ENCODE assay signal across 27 cellular contexts in genomic region chr4:122012735-122013134, GRCh38.
A peak's percentile ranks its signal among the peaks of the same experiment; 100 is the strongest.
DNase-seq lines count a peak whose midpoint lies in the region; ATAC-seq, FAIRE-seq and TF ChIP-seq lines count a peak whose summit lies in the region.
"Had no signal": no experiment of that assay in that cellular context is flagged by ENCODE, and none has a peak within 500 bp of the region (broad histone marks: within the 10 kb centered on the region; RNA-seq: fewer than 3 reads in every experiment).

No MANE protein-coding gene starts in this region.

- no peaks in the 10 kb centered on the region for H3K9me3 ChIP-seq in MG63
- H3K9me3 ChIP-seq in hepatocyte (ENCODE audit: low read depth) = no peaks in the 10 kb centered on the region
- no peaks in the 10 kb centered on the region for H3K9me3 ChIP-seq in body of pancreas
- H3K9me3 ChIP-seq: ascending aorta, ovary, right lobe of liver, thoracic aorta had no signal

- intact Hi-C loops in left colon (cut with DNase I, micrococcal nuclease) (no loop called here), body of pancreas (cut with DNase I) (no loop called here)

- H3K27me3 ChIP-seq in MG63 (no peaks in the 10 kb centered on the region), bronchial epithelial cell (ENCODE audit: control insufficient read depth, insufficient read depth, low read length) (no peaks in the 10 kb centered on the region), hepatocyte (no peaks in the 10 kb centered on the region), body of pancreas (no peaks in the 10 kb centered on the region)
- H3K27me3 ChIP-seq: ascending aorta, ovary, right lobe of liver had no signal

- no peak for FAIRE-seq in bronchial epithelial cell (lab: Jason Lieb, UNC)
- FAIRE-seq: GM12878, HTR-8/SVneo, keratinocyte had no signal

- DNase-seq in AG10803 (ENCODE audit: low read depth) (peak; percentile 75), MG63 (peak; percentile 46), bronchial epithelial cell (ENCODE audit: low read depth) (peak; percentile 19), kidney tubule cell (ENCODE audit: low spot score) (peak; percentile 9), left colon (no peak), hepatocyte (ENCODE audit: low spot score) (no peak), body of pancreas (no peak)
- DNase-seq: activated naive CD4-positive, alpha-beta T cell treated with anti-CD3 and anti-CD28 coated beads for 36 hours; activated T-cell treated with anti-CD3 and anti-CD28 coated beads, Interleukin-2, amount 50 U/mL, for 48 hours; CD4-positive, CD25-positive, alpha-beta regulatory T cell; effector memory CD8-positive, alpha-beta T cell; GDM1; H9; hypothalamus; Karpas-422; NCI-H510A; NK-92 treated with Interleukin-12 subunit alpha and Interleukin-12 subunit beta, amount 100 ng/mL, for 24 hours; ovary; right lobe of liver; T-helper 9 cell had no signal

- H3K4me2 ChIP-seq in hepatocyte = no peak overlapping the region

- no peak overlapping the region for H2AFZ ChIP-seq in hepatocyte

- ATAC-seq in left colon = no peak
- no peak for ATAC-seq in body of pancreas
- no peak for ATAC-seq in HG02981 (IDR thresholded peaks at IDR 0.05; ENCODE audit: unreplicated experiment)
- ATAC-seq: effector memory CD8-positive, alpha-beta T cell; GM12878; right lobe of liver; stimulated activated memory B cell treated with anti-CD40 and anti-IgM and Interleukin-4, amounts not matched to agents 10 μg/mL and 1 μg/mL and 100 μg/mL, for 72 hours had no signal

- H3K4me1 ChIP-seq in hepatocyte (ENCODE audit: insufficient read depth) = no peaks in the 10 kb centered on the region
- no peaks in the 10 kb centered on the region for H3K4me1 ChIP-seq in body of pancreas
- H3K4me1 ChIP-seq: ascending aorta, right lobe of liver had no signal

- no peak overlapping the region for H3K4me3 ChIP-seq in AG10803 (ENCODE audit: low read length)
- H3K4me3 ChIP-seq in MG63 = no peak overlapping the region
- no peak overlapping the region for H3K4me3 ChIP-seq in bronchial epithelial cell (ENCODE audit: low read depth, low read length)
- H3K4me3 ChIP-seq in hepatocyte = no peak overlapping the region
- H3K4me3 ChIP-seq in body of pancreas = no peak overlapping the region
- H3K4me3 ChIP-seq: ascending aorta, GM12878, ovary, right lobe of liver, thoracic aorta had no signal

- WGBS in hepatocyte (ENCODE audit: low lambda C conversion rate, missing lambda C conversion rate) = 75% methylated on average over 2 of the region's 2 CpGs
- 21% methylated on average over 2 of the region's 2 CpGs for WGBS in body of pancreas, 2 donors

- no peaks in the 10 kb centered on the region for H4K20me1 ChIP-seq in hepatocyte (ENCODE audit: insufficient read depth, poor library complexity, severe bottlenecking)

- H3K79me2 ChIP-seq in hepatocyte = no peaks in the 10 kb centered on the region

- H3K36me3 ChIP-seq in MG63 = no peaks in the 10 kb centered on the region
- no peaks in the 10 kb centered on the region for H3K36me3 ChIP-seq in bronchial epithelial cell (ENCODE audit: control insufficient read depth, insufficient read depth, low read length)
- H3K36me3 ChIP-seq in hepatocyte (replicated peaks; ENCODE audit: insufficient read depth, low read depth) = no peaks in the 10 kb centered on the region
- no peaks in the 10 kb centered on the region for H3K36me3 ChIP-seq in body of pancreas (replicated peaks in 1 of 2; ENCODE audit: insufficient read depth in 1 of 2, low read depth in 2 of 2)
- H3K36me3 ChIP-seq: ascending aorta, ovary, right lobe of liver, thoracic aorta had no signal

- H3K9me2 ChIP-seq in hepatocyte (replicated peaks; ENCODE audit: insufficient read depth) = no peaks in the 10 kb centered on the region

- H3K27ac ChIP-seq in hepatocyte (no peak overlapping the region), body of pancreas (no peak overlapping the region)
- H3K27ac ChIP-seq: ascending aorta, ovary, right lobe of liver, thoracic aorta had no signal

- TF ChIP-seq CTCF in AG10803 (conservative IDR thresholded peaks at IDR 0.05; ENCODE audit: low read length) = no peak
- TF ChIP-seq CTCF in bronchial epithelial cell (IDR thresholded peaks at IDR 0.05; ENCODE audit: insufficient read depth, low read length, severe bottlenecking) = no peak
- TF ChIP-seq CTCF in hepatocyte (IDR thresholded peaks at IDR 0.05; ENCODE audit: poor library complexity) = no peak
- no peak for TF ChIP-seq CTCF in body of pancreas (IDR thresholded peaks at IDR 0.05)

- no peak for TF ChIP-seq POLR2A in body of pancreas (IDR thresholded peaks at IDR 0.05)

Comparison
In these comparisons a context has a peak if more than half of its experiments do, and no peak if none do; other contexts are left out.
1. DNase-seq: peak in AG10803 (single experiment), MG63 (single experiment), bronchial epithelial cell (single experiment) and kidney tubule cell (single experiment); none in left colon (0 of 2), hepatocyte (single experiment) and body of pancreas (0 of 4).